Comparison of ENCODE assay signal across 8 cellular contexts in genomic region chr16:48609453-48610023, GRCh38. TPM values are rescaled to one million over a fixed set of nuclear protein-coding genes. Genes with fewer than 3 reads are reported as not detected.
DNase-seq lines count a peak whose midpoint lies in the region; ATAC-seq, FAIRE-seq and TF ChIP-seq lines count a peak whose summit lies in the region.

No MANE protein-coding gene starts in this region.

- no peaks in the 10 kb centered on the region for H3K27me3 ChIP-seq in osteoblast (ENCODE audit: insufficient read depth, low read length)

- TF ChIP-seq CTCF in osteoblast (IDR thresholded peaks at IDR 0.05; ENCODE audit: extremely low read depth, low read depth, low read length) (no peak), D721Med (IDR thresholded peaks at IDR 0.05; ENCODE audit: insufficient read depth, missing control alignments) (no peak)

- no peaks in the 10 kb centered on the region for H3K36me3 ChIP-seq in osteoblast (ENCODE audit: insufficient read depth, low read length)

- H2AFZ ChIP-seq in osteoblast (ENCODE audit: low read length): peak overlapping the region; percentile 78

- H3K9me3 ChIP-seq in osteoblast (ENCODE audit: low read depth, low read length): no peaks in the 10 kb centered on the region

- H3K4me1 ChIP-seq in osteoblast (ENCODE audit: insufficient read depth, low read length): peaks cover 24% of the 10 kb centered on the region

- H3K79me2 ChIP-seq in osteoblast (ENCODE audit: insufficient read depth, low read length): peaks cover 52% of the 10 kb centered on the region

- peak overlapping the region; percentile 92 for H3K4me2 ChIP-seq in osteoblast (ENCODE audit: insufficient read depth, low read length)

- DNase-seq in A172 (ENCODE audit: low spot score) (peak; percentile 20), NCI-H510A (lab: John Stamatoyannopoulos, UW) (peak; percentile 81), Right ventricle myocardium inferior (ENCODE audit: missing footprints) (peak; percentile 92), osteoblast (ENCODE audit: insufficient read length, low spot score, missing footprints) (peak; percentile 97), D721Med (ENCODE audit: insufficient read length, low spot score) (no peak)
- peak in 3 of 4 experiments; percentile 21 to 51 (median 43) for DNase-seq in activated naive CD4-positive, alpha-beta T cell (lab: John Stamatoyannopoulos, UW)

- H3K27ac ChIP-seq in osteoblast (ENCODE audit: low read depth, low read length): peak overlapping the region; percentile 98

- H3K4me3 ChIP-seq in osteoblast (ENCODE audit: insufficient read depth, low read length): peak overlapping the region; percentile 93

- peaks cover 38% of the 10 kb centered on the region for H4K20me1 ChIP-seq in osteoblast (ENCODE audit: insufficient read depth, low read length)

- intact Hi-C loops in Right ventricle myocardium inferior (cut with DNase I): loop anchor here (2.0 kb wide), 1 partner anchor 51 kb away; no protein-coding TSS in a partner anchor

- no peak for FAIRE-seq in D721Med (lab: Jason Lieb, UNC)

- ATAC-seq in GM18858 (IDR thresholded peaks at IDR 0.05; ENCODE audit: unreplicated experiment): peak; percentile 19
- ATAC-seq in HG03039 (IDR thresholded peaks at IDR 0.05; ENCODE audit: unreplicated experiment): peak; percentile 37
- peak; percentile 81 for ATAC-seq in Right ventricle myocardium inferior

RNA-seq across cellular contexts. Expression of gene N4BP1, which starts 0.4 kb away (rescaled TPM):
- total RNA-seq in A172 (2014; rRNA removed; shearing (Covaris generic)): 34.8 and 41.4 TPM in 2 replicates
- total RNA-seq in Right ventricle myocardium inferior (23.6 TPM), osteoblast (29.0 and 33.3 TPM in 2 replicates)

Comparison
In these comparisons a context has a peak if more than half of its experiments do, and no peak if none do; other contexts are left out.
1. ATAC-seq: peak in every context shown above with its lines; median percentile 81 in Right ventricle myocardium inferior; 37 in HG03039; 19 in GM18858.